28 cellular contexts compared by ENCODE assay signal in the genomic region with DNA sequence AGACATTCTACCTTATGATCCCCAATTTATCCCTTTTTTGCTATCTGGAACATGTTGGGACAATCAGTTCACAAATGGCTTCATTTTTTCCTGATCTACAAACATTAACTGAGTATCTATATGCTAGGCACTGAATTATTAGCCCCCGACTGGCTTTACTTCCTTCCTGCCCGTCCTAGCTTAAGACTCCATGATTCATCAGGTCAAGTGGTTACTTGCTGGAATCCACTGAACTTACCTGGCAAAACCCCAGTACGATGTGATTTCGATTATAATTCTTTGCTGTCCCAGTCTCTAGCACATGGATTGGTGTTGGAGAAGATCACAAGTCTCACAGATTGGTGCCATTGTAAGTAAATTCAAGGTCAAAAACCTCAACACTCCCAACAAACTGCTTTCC.
"Had no signal": no experiment of that assay in that cellular context is flagged by ENCODE, and none has a peak within 500 bp of the region (broad histone marks: within the 10 kb centered on the region; RNA-seq: fewer than 3 reads in every experiment).

No MANE protein-coding gene starts in this region.

- H3K27me3 Mint-ChIP-seq: activated B cell treated with CpG ODN at 0.5 μM for 24 hours; activated CD4-positive, alpha-beta memory T cell treated with anti-CD3 and anti-CD28 coated beads, Interleukin-2, amount 10 ng/mL, durations not matched to agents 7 days and 5 days; activated naive CD8-positive, alpha-beta T cell treated with anti-CD3 and anti-CD28 coated beads, Interleukin-2, amount 10 ng/mL, durations not matched to agents 7 days and 5 days; central memory CD8-positive, alpha-beta T cell had no signal

- H3K4me1 ChIP-seq: adrenal gland, SJSA1 had no signal

- H3K4me3 Mint-ChIP-seq: activated B cell treated with CpG ODN at 0.5 μM for 24 hours; activated CD4-positive, alpha-beta memory T cell treated with anti-CD3 and anti-CD28 coated beads, Interleukin-2, amount 10 ng/mL, durations not matched to agents 7 days and 5 days; activated naive CD8-positive, alpha-beta T cell treated with anti-CD3 and anti-CD28 coated beads, Interleukin-2, amount 10 ng/mL, durations not matched to agents 7 days and 5 days; central memory CD8-positive, alpha-beta T cell; T-helper 1 cell treated with Interleukin-12 subunit alpha and Interleukin-12 subunit beta and Interleukin-4 antibody, amounts not matched to agents 30 μg/mL and 1 μg/mL, for 36 hours had no signal

- H3K27ac Mint-ChIP-seq: activated B cell treated with CpG ODN at 0.5 μM for 24 hours; activated CD4-positive, alpha-beta memory T cell treated with anti-CD3 and anti-CD28 coated beads, Interleukin-2, amount 10 ng/mL, durations not matched to agents 7 days and 5 days; activated naive CD8-positive, alpha-beta T cell treated with anti-CD3 and anti-CD28 coated beads, Interleukin-2, amount 10 ng/mL, durations not matched to agents 7 days and 5 days; T-helper 1 cell treated with Interleukin-12 subunit alpha and Interleukin-12 subunit beta and Interleukin-4 antibody, amounts not matched to agents 30 μg/mL and 1 μg/mL, for 36 hours had no signal

- H3K4me3 ChIP-seq: adrenal gland, K562, SJSA1 had no signal

- H3K27me3 ChIP-seq: adrenal gland, SJSA1 had no signal

- H3K4me1 Mint-ChIP-seq: activated B cell treated with CpG ODN at 0.5 μM for 24 hours; activated naive CD8-positive, alpha-beta T cell treated with anti-CD3 and anti-CD28 coated beads, Interleukin-2, amount 10 ng/mL, durations not matched to agents 7 days and 5 days; central memory CD8-positive, alpha-beta T cell had no signal

- H3K27ac ChIP-seq: adrenal gland, SJSA1 had no signal

- H3K9me3 ChIP-seq: SJSA1 had no signal

- ATAC-seq: K562, Panc1 had no signal

- H3K9me3 Mint-ChIP-seq: activated B cell treated with CpG ODN at 0.5 μM for 24 hours; activated CD4-positive, alpha-beta memory T cell treated with anti-CD3 and anti-CD28 coated beads, Interleukin-2, amount 10 ng/mL, durations not matched to agents 7 days and 5 days; activated naive CD8-positive, alpha-beta T cell treated with anti-CD3 and anti-CD28 coated beads, Interleukin-2, amount 10 ng/mL, durations not matched to agents 7 days and 5 days; central memory CD8-positive, alpha-beta T cell; T-helper 1 cell treated with Interleukin-12 subunit alpha and Interleukin-12 subunit beta and Interleukin-4 antibody, amounts not matched to agents 30 μg/mL and 1 μg/mL, for 36 hours had no signal

- DNase-seq: activated B cell treated with CpG ODN at 0.5 μM for 24 hours; activated CD4-positive, alpha-beta memory T cell treated with anti-CD3 and anti-CD28 coated beads, Interleukin-2, amount 10 ng/mL, durations not matched to agents 7 days and 5 days; activated CD4-positive, alpha-beta T cell treated with anti-CD3 and anti-CD28 coated beads for 1 hour; activated CD4-positive, alpha-beta T cell treated with anti-CD3 and anti-CD28 coated beads, Interleukin-2, amount 50 U/mL, for 1 hour; activated naive CD4-positive, alpha-beta T cell treated with anti-CD3 and anti-CD28 coated beads, Interleukin-2, amount 50 U/mL, for 16 hours; activated naive CD8-positive, alpha-beta T cell treated with anti-CD3 and anti-CD28 coated beads, Interleukin-2, amount 10 ng/mL, durations not matched to agents 7 days and 5 days; activated T-cell treated with anti-CD3 and anti-CD28 coated beads for 4 hours; adrenal gland; anterior cingulate cortex; Karpas-422; NCI-H1048; NCI-H1417; NCI-H1930; NCI-H2107; NCI-H2171 treated with DMSO at 0.1 percent for 48 hours; NCI-H226; NCI-H510A; NCI-H526 treated with DMSO at 0.1 percent for 48 hours; NCI-H82; NK-92 treated with Interleukin-12 subunit alpha and Interleukin-12 subunit beta, amount 100 ng/mL, for 24 hours; OCI-M1; RPMI8226; SHP77 had no signal
